In the genomic region with DNA sequence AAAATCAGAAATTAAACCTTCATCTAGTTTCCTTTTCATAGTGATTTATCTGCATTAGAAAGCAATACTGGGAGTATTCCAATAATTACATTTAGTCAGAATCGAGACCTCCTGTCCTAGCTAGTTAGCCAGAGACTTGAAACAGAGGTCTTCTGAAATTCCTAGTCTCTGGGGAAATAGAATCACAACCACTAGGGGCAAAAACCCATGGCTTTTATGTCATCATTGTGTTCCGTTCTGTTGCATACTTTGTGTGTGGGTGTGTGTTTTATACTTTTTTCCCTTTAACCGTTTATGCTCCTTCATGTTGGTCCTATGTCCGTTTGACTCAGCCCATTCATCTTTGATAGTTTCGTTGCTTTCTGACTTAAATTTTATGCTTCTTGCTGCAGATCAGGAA, we compare ENCODE assay signal across 1 cellular context.
TF ChIP-seq lines count a peak whose summit lies in the region.

No MANE protein-coding gene starts in this region.

TF ChIP-seq in endothelial cell of umbilical vein, 7 proteins besides CTCF, POLR2A, EP300 and RAD21:
- TF ChIP-seq GATA2 (IDR thresholded peaks at IDR 0.05; ENCODE audit: insufficient read depth, insufficient read length, low read depth, low read length) (no peak), POLR2AphosphoS5 (IDR thresholded peaks at IDR 0.05; ENCODE audit: insufficient read depth, low read depth, low read length) (no peak), FOS (IDR thresholded peaks at IDR 0.05; ENCODE audit: borderline replicate concordance, insufficient read depth, low read length) (no peak), JUN (IDR thresholded peaks at IDR 0.05; ENCODE audit: borderline replicate concordance, insufficient read depth, insufficient read length, low read depth) (no peak), MYC (IDR thresholded peaks at IDR 0.05; ENCODE audit: low read depth, low read length) (no peak), EZH2 (IDR thresholded peaks at IDR 0.05; ENCODE audit: borderline replicate concordance, low read depth, low read length, severe bottlenecking) (no peak)
- TF ChIP-seq, protein P1, sequence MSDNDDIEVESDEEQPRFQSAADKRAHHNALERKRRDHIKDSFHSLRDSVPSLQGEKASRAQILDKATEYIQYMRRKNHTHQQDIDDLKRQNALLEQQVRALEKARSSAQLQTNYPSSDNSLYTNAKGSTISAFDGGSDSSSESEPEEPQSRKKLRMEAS (IDR thresholded peaks at IDR 0.05; ENCODE audit: insufficient read depth, insufficient read length), result no peak
